In the genomic region with DNA sequence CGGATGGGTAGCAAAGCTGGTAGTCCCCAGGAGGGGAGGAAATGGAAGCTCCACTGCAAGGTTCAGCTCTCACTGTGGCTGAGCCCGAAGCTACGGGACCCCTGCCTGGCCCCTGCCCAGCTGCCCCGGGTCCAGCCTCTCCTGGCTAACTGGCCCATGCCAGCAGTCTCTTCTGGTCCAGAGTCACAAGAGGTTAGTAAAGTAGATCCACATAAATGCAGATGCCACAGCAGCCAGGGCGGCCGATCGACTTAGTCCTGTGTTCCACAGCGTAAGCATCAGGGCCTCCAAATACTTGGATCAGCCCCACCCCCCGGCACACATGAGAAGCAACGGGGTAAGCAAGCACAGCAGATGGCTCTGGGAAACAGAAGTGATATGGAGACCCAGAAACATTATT, we compare ENCODE assay signal across 14 cellular contexts. TPM values are rescaled to one million over a fixed set of nuclear protein-coding genes. Genes with fewer than 3 reads are reported as not detected.
DNase-seq lines count a peak whose midpoint lies in the region; TF ChIP-seq lines count a peak whose summit lies in the region.
"Had no signal": no experiment of that assay in that cellular context is flagged by ENCODE, and none has a peak within 500 bp of the region (broad histone marks: within the 10 kb centered on the region; RNA-seq: fewer than 3 reads in every experiment).

No MANE protein-coding gene starts in this region.

- peak; percentile 5 for DNase-seq in activated T-cell treated with anti-CD3 and anti-CD28 coated beads, Interleukin-2, amount 50 U/mL, for 1 hour
- DNase-seq in activated T-cell treated with anti-CD3 and anti-CD28 coated beads, Interleukin-2, amount 50 U/mL, for 48 hours = no peak
- DNase-seq in ecto neural progenitor cell (ENCODE audit: low spot score) = peak; percentile 29
- peak in 3 of 5 donors; percentile 1 to 13 (median 4) for DNase-seq in ovary
- DNase-seq in ureter (ENCODE audit: low spot score) = peak; percentile 26
- DNase-seq in SK-N-DZ (ENCODE audit: low spot score) = no peak
- DNase-seq in NCI-H2196 (lab: John Stamatoyannopoulos, UW; ENCODE audit: unreplicated experiment) = no peak
- DNase-seq: MG63, NCI-H1105 treated with DMSO at 0.1 percent for 48 hours, NCI-H187 treated with DMSO at 0.1 percent for 48 hours had no signal

- H3K36me3 ChIP-seq in ovary = no peaks in the 10 kb centered on the region
- H3K36me3 ChIP-seq: HAP-1, MG63, Peyer's patch had no signal

- intact Hi-C loops in ovary (cut with DNase I) = no loop called here

- H3K27me3 ChIP-seq in ovary = no peaks in the 10 kb centered on the region
- H3K27me3 ChIP-seq: MG63, Peyer's patch had no signal

- no peak for TF ChIP-seq CTCF in ovary (IDR thresholded peaks at IDR 0.05)

- no peak overlapping the region for H3K4me3 ChIP-seq in ovary
- H3K4me3 ChIP-seq: A549, HAP-1, MG63, Peyer's patch had no signal

- TF ChIP-seq POLR2A in ovary (IDR thresholded peaks at IDR 0.05) = no peak

- TF ChIP-seq EP300 in ovary (IDR thresholded peaks at IDR 0.05) = no peak

- 81 to 89% (median 86%) methylated on average over 10 of the region's 10 CpGs for WGBS in ovary, 3 donors

- no peaks in the 10 kb centered on the region for H3K4me1 ChIP-seq in ovary (ENCODE audit: insufficient read depth)
- H3K4me1 ChIP-seq: A549, HAP-1, Peyer's patch had no signal

- no peak overlapping the region for H3K27ac ChIP-seq in ovary
- H3K27ac ChIP-seq: A549, C4-2B, Peyer's patch had no signal

- no peaks in the 10 kb centered on the region for H3K9me3 ChIP-seq in ovary
- H3K9me3 ChIP-seq: A549, HAP-1, Peyer's patch had no signal

RNA-seq across cellular contexts. Expression of gene MRPL36, which starts 42.1 kb away (rescaled TPM):
- total RNA-seq in ovary (10 to 100 TPM; 26.8 to 42.5 (median 33.8) TPM), ureter (33.2 TPM)
- 10 to 100 TPM; 40.8 to 60.7 TPM for polyA plus RNA-seq in ovary
- 34.0 and 40.7 TPM in 2 replicates for polyA plus RNA-seq in SK-N-DZ (2014; cell fraction: cytosol; rRNA removed)
- polyA plus RNA-seq in SK-N-DZ (2014; cell fraction: nucleus; rRNA removed) = 30.7 and 33.6 TPM in 2 replicates

RNA-seq across cellular contexts. Expression of gene NDUFS6, which starts 43.7 kb away (rescaled TPM):
- total RNA-seq in ovary (10 to 100 TPM; 16.3 to 50.8 (median 21.5) TPM), ureter (22.9 TPM)
- polyA plus RNA-seq in ovary = 10 to 100 TPM; 17.0 to 31.2 TPM
- polyA plus RNA-seq in SK-N-DZ (2014; cell fraction: cytosol; rRNA removed) = 41.2 and 51.3 TPM in 2 replicates
- 38.4 and 60.3 TPM in 2 replicates for polyA plus RNA-seq in SK-N-DZ (2014; cell fraction: nucleus; rRNA removed)

Comparison
In these comparisons a context has a peak if more than half of its experiments do, and no peak if none do; other contexts are left out.
1. DNase-seq: peak in activated T-cell treated with anti-CD3 and anti-CD28 coated beads, Interleukin-2, amount 50 U/mL, for 1 hour (single experiment), ecto neural progenitor cell (single experiment), ovary (3 of 5) and ureter (single experiment); none in activated T-cell treated with anti-CD3 and anti-CD28 coated beads, Interleukin-2, amount 50 U/mL, for 48 hours (0 of 2), SK-N-DZ (single experiment) and NCI-H2196 (single experiment).